ENCODE assay signal across 8 cellular contexts in the genomic region with DNA sequence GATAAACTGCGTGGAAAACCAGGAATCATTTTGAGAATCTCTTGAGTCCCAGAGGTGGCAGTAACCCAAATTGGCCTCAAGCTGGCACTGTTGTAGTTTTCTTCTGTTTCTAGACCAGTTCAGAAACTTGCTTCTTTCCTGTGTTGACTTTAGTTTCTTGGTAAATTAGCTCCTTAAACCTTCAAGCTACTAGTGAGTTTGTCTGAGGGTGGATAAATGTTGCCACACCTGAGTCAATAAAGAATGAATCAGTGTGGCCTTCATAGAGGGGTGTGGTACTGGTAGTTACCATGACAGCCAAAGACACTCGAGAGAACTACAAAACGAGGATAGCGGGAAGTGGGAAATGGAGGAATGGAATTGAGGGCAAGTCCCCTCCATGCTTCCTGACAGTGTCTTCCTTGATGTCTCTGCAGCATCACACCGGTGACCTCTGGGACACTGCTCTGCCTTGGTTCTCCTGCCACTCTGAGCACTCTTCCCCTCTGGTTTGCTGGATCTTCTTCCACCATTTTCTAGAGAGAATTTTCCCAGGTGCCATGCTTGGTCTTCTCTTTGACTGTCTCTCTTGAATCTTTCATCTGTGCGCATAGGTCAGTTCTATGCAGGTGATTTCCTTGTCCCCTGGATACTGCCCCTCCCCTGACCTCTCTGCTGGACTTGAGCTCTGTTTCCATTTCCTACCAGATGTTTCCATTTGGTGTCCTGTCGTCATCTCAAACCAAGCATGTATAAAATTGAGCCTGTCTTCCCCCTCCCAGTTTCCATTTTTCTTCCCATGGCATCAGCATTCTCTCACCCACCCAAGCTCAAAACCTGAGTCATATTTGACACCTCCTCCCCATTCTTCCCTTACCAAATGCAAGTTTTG. TPM values are rescaled to one million over a fixed set of nuclear protein-coding genes. Genes with fewer than 3 reads are reported as not detected.
DNase-seq lines count a peak whose midpoint lies in the region; ATAC-seq and TF ChIP-seq lines count a peak whose summit lies in the region.

No MANE protein-coding gene starts in this region.

- TF ChIP-seq CTCF in OCI-LY7 (conservative IDR thresholded peaks at IDR 0.05; ENCODE audit: low read length) = peak; percentile 99

- no CpG with 5 or more reads among the region's 7 CpGs for WGBS in neuronal stem cell (ENCODE audit: extremely low coverage in 2 of 2, insufficient read length in 2 of 2, insufficient replicate concordance in 1 of 2), 2 donors

- H3K23ac ChIP-seq in neuronal stem cell (ENCODE audit: low read depth, low read length, poor library complexity) = no peak overlapping the region

- H3K4me2 ChIP-seq in OCI-LY7 (ENCODE audit: low read length) (no peak overlapping the region), neuronal stem cell (ENCODE audit: insufficient read depth, low read length, poor library complexity, severe bottlenecking) (no peak overlapping the region)

- peaks cover 4% of the 10 kb centered on the region; the same call in 1 of the 2 replicates for H3K36me3 ChIP-seq in OCI-LY7 (ENCODE audit: insufficient read depth, low read length)
- H3K36me3 ChIP-seq in neuronal stem cell (replicated peaks in 1 of 2; ENCODE audit: control insufficient read depth in 2 of 2, insufficient read depth in 2 of 2, low read length in 2 of 2) = no peaks in the 10 kb centered on the region

- no peak overlapping the region for H4K91ac ChIP-seq in neuronal stem cell (ENCODE audit: low read depth, low read length, poor library complexity)

- H2AFZ ChIP-seq in OCI-LY7 (ENCODE audit: low read length) (peak overlapping the region; percentile 1; the same call in 1 of the 2 replicates), neuronal stem cell (ENCODE audit: low read length) (peak overlapping the region; percentile 49)

- H3K4me1 ChIP-seq in OCI-LY7 (ENCODE audit: insufficient read depth, low read length, poor library complexity, severe bottlenecking) = peaks cover 55% of the 10 kb centered on the region
- peaks cover 0 to 3% of the 10 kb centered on the region in 2 donors for H3K4me1 ChIP-seq in neuronal stem cell (ENCODE audit: control insufficient read depth in 2 of 2, insufficient read depth in 1 of 2, low read depth in 1 of 2, low read length in 2 of 2)

- intact Hi-C loops in OCI-LY7 (cut with micrococcal nuclease; ENCODE audit: unreplicated experiment) = no loop called here

- H2BK15ac ChIP-seq in neuronal stem cell (ENCODE audit: low read length) = no peak overlapping the region

- no peaks in the 10 kb centered on the region for H4K20me1 ChIP-seq in OCI-LY7 (ENCODE audit: insufficient read depth, low read length)

- peaks cover 7% of the 10 kb centered on the region for H3K36me3 Mint-ChIP-seq in effector memory CD8-positive, alpha-beta T cell (ENCODE audit: insufficient read depth)

- no peak overlapping the region for H3K9ac ChIP-seq in neuronal stem cell (ENCODE audit: low read depth, low read length, poor library complexity)

- no TSS peak for BruUV-seq in OCI-LY7 (replicated peaks; lab: Mats Ljungman, UMichigan)

- no peak overlapping the region for H3K14ac ChIP-seq in neuronal stem cell (ENCODE audit: low read length)

- H2BK120ac ChIP-seq in neuronal stem cell (ENCODE audit: low read depth, low read length) = no peak overlapping the region

- H3K9me3 Mint-ChIP-seq in effector memory CD8-positive, alpha-beta T cell = no peaks in the 10 kb centered on the region

- H3K18ac ChIP-seq in neuronal stem cell (ENCODE audit: low read length) = no peak overlapping the region

- no peaks in the 10 kb centered on the region for H3K79me2 ChIP-seq in OCI-LY7 (ENCODE audit: insufficient read depth, low read depth, low read length)

- no peaks in the 10 kb centered on the region for H3K27me3 Mint-ChIP-seq in effector memory CD8-positive, alpha-beta T cell

- POLR2A ChIA-PET in OCI-LY7 (lab: Charles Lee) = interaction anchor here (0.6 to 3.0 kb wide), 3 partner anchors 35 to 330 kb away, joined by 3 to 21 read pairs (median 4); no protein-coding TSS in a partner anchor

- H3K27ac Mint-ChIP-seq in effector memory CD8-positive, alpha-beta T cell = no peak overlapping the region

- no peak overlapping the region for H3K4me3 Mint-ChIP-seq in effector memory CD8-positive, alpha-beta T cell

- peaks cover 11 to 13% of the 10 kb centered on the region in 2 donors for H3K4me1 Mint-ChIP-seq in effector memory CD8-positive, alpha-beta T cell (ENCODE audit: low read depth in 2 of 2)

- CTCF ChIA-PET in OCI-LY7 (lab: Charles Lee; ENCODE audit: unreplicated experiment) = interaction anchor here (0.5 to 2.0 kb wide), 7 partner anchors 9 to 76 kb away, joined by 3 to 11 read pairs (median 4); no protein-coding TSS in a partner anchor

- ATAC-seq in effector memory CD8-positive, alpha-beta T cell (replicated peaks) = peak; percentile 46
- ATAC-seq in GM21825 (IDR thresholded peaks at IDR 0.05; ENCODE audit: unreplicated experiment) = no peak

- H3K27me3 ChIP-seq in neuronal stem cell (ENCODE audit: control insufficient read depth in 3 of 3, insufficient read depth in 3 of 3, low read depth in 1 of 3, low read length in 3 of 3) = no peaks in the 10 kb centered on the region

- H3K4ac ChIP-seq in neuronal stem cell (ENCODE audit: low read length) = no peak overlapping the region

- no peaks in the 10 kb centered on the region for H3K9me3 ChIP-seq in OCI-LY7 (ENCODE audit: low read length)
- no peaks in the 10 kb centered on the region for H3K9me3 ChIP-seq in neuronal stem cell (replicated peaks in 1 of 2; ENCODE audit: control insufficient read depth in 2 of 2, insufficient read depth in 1 of 2, low read depth in 1 of 2, low read length in 2 of 2)

- no peaks in the 10 kb centered on the region for H3K79me1 ChIP-seq in neuronal stem cell (ENCODE audit: low read depth, low read length)

- no peak overlapping the region for H2BK12ac ChIP-seq in neuronal stem cell (ENCODE audit: low read length)

- no peaks in the 10 kb centered on the region for H3K9me2 ChIP-seq in OCI-LY7 (ENCODE audit: insufficient read depth, low read length)

- H3K4me3 ChIP-seq in OCI-LY7 (ENCODE audit: low read depth, low read length, poor library complexity, severe bottlenecking) (no peak overlapping the region), neuronal stem cell (ENCODE audit: low read length in 2 of 2) (peak overlapping the region in 1 of 2 donors; percentile 38)

- no peak overlapping the region for H2BK5ac ChIP-seq in neuronal stem cell (ENCODE audit: low read length)

- peak; percentile 34 for DNase-seq in AG08395 (ENCODE audit: low spot score)
- peak; percentile 61 for DNase-seq in GM03348 (ENCODE audit: low spot score)
- DNase-seq in OCI-LY7 (ENCODE audit: low spot score) = peak; percentile 66
- no peak for DNase-seq in effector memory CD8-positive, alpha-beta T cell
- DNase-seq in neuronal stem cell (ENCODE audit: low spot score) = no peak
- no peak for DNase-seq in NCI-H1048 (lab: John Stamatoyannopoulos, UW)
- DNase-seq in cortex of kidney (lab: John Stamatoyannopoulos, UW) = no peak

- no peak overlapping the region for H4K8ac ChIP-seq in neuronal stem cell (ENCODE audit: low read depth, low read length)

- no peak overlapping the region for H3K27ac ChIP-seq in OCI-LY7 (ENCODE audit: low read depth, low read length, poor library complexity, severe bottlenecking)
- no peak overlapping the region for H3K27ac ChIP-seq in neuronal stem cell (replicated peaks; ENCODE audit: low read length)

- H2AK5ac ChIP-seq in neuronal stem cell (ENCODE audit: low read depth, low read length) = no peak overlapping the region

RNA-seq across cellular contexts. Expression of a gene that starts 7.2 kb away (rescaled TPM):
- 146 and 153 TPM in 2 replicates for total RNA-seq in OCI-LY7 (2014; rRNA removed; shearing (Covaris generic))
- 160 and 171 TPM in 2 replicates for total RNA-seq in OCI-LY7 (2022)
- 11.9 TPM for polyA plus RNA-seq in neuronal stem cell (2013, experiment 1 of 2)
- polyA plus RNA-seq in neuronal stem cell (2013, experiment 2 of 2) = 10.9 TPM

RNA-seq across cellular contexts. Expression of a gene that starts 27.2 kb away (rescaled TPM):
- total RNA-seq in OCI-LY7 (2014; rRNA removed; shearing (Covaris generic)) = 0.35 and 0.67 TPM in 2 replicates
- 0.34 TPM in 1 of 2 replicates, not detected in the other for total RNA-seq in OCI-LY7 (2022)
- 3.4 TPM for polyA plus RNA-seq in neuronal stem cell (2013, experiment 1 of 2)
- 3.3 TPM for polyA plus RNA-seq in neuronal stem cell (2013, experiment 2 of 2)

RNA-seq across cellular contexts. Expression of a gene that starts 42.9 kb away (rescaled TPM):
- total RNA-seq in OCI-LY7 (2014; rRNA removed; shearing (Covaris generic)) = 8.4 and 9.2 TPM in 2 replicates
- 18.5 and 22.0 TPM in 2 replicates for total RNA-seq in OCI-LY7 (2022)
- 28.5 TPM for polyA plus RNA-seq in neuronal stem cell (2013, experiment 1 of 2)
- polyA plus RNA-seq in neuronal stem cell (2013, experiment 2 of 2) = 34.0 TPM

RNA-seq across cellular contexts. Expression of a gene that starts 45.6 kb away (rescaled TPM):
- 30.1 and 51.0 TPM in 2 replicates for total RNA-seq in OCI-LY7 (2014; rRNA removed; shearing (Covaris generic))
- total RNA-seq in OCI-LY7 (2022) = 62.2 and 71.1 TPM in 2 replicates
- 29.1 TPM for polyA plus RNA-seq in neuronal stem cell (2013, experiment 1 of 2)
- polyA plus RNA-seq in neuronal stem cell (2013, experiment 2 of 2) = 29.1 TPM

RNA-seq across cellular contexts. Expression of a gene that starts 55.5 kb away (rescaled TPM):
- total RNA-seq in OCI-LY7 (2014; rRNA removed; shearing (Covaris generic)) = 248 and 311 TPM in 2 replicates
- 210 and 219 TPM in 2 replicates for total RNA-seq in OCI-LY7 (2022)
- polyA plus RNA-seq in neuronal stem cell (2013, experiment 1 of 2) = 114 TPM
- polyA plus RNA-seq in neuronal stem cell (2013, experiment 2 of 2) = 112 TPM

Comparison
In these comparisons a context has a peak if more than half of its experiments do, and no peak if none do; other contexts are left out.
1. DNase-seq: peak in AG08395 (single experiment), GM03348 (single experiment) and OCI-LY7 (single experiment); none in effector memory CD8-positive, alpha-beta T cell (0 of 3), neuronal stem cell (single experiment), NCI-H1048 (single experiment) and cortex of kidney (single experiment).